Comparison of ENCODE assay signal across 35 cellular contexts in genomic region chr5:93557205-93557604, GRCh38.
"Had no signal": no experiment of that assay in that cellular context is flagged by ENCODE, and none has a peak within 500 bp of the region (broad histone marks: within the 10 kb centered on the region; RNA-seq: fewer than 3 reads in every experiment).

No MANE protein-coding gene starts in this region.

- H3K9me3 ChIP-seq: MG63 had no signal

- H3K4me3 ChIP-seq: MG63 had no signal

- H3K27me3 ChIP-seq: MG63 had no signal

- DNase-seq: Karpas-422, Kasumi-1, MG63, MM.1S, MV-4-11, NCI-H1048, NCI-H1092, NCI-H1092 treated with DMSO at 0.1 percent for 48 hours, NCI-H1105, NCI-H1105 treated with DMSO at 0.1 percent for 48 hours, NCI-H1417, NCI-H1417 treated with DMSO at 0.1 percent for 48 hours, NCI-H1436 treated with DMSO at 0.1 percent for 48 hours, NCI-H146, NCI-H1694, NCI-H1694 treated with DMSO at 0.1 percent for 48 hours, NCI-H187, NCI-H187 treated with DMSO at 0.1 percent for 48 hours, NCI-H1930, NCI-H2029, NCI-H2029 treated with DMSO at 0.1 percent for 48 hours, NCI-H2081, NCI-H2081 treated with DMSO at 0.1 percent for 48 hours, NCI-H2107, NCI-H2171, NCI-H2171 treated with DMSO at 0.1 percent for 48 hours, NCI-H2227 treated with DMSO at 0.1 percent for 48 hours, NCI-H226, NCI-H345, NCI-H446, NCI-H446 treated with DMSO at 0.1 percent for 48 hours, NCI-H510A, NCI-H510A treated with DMSO at 0.1 percent for 48 hours, NCI-H524, NCI-H524 treated with DMSO at 0.1 percent for 48 hours had no signal
